1 cellular context compared by ENCODE assay signal in the genomic region with DNA sequence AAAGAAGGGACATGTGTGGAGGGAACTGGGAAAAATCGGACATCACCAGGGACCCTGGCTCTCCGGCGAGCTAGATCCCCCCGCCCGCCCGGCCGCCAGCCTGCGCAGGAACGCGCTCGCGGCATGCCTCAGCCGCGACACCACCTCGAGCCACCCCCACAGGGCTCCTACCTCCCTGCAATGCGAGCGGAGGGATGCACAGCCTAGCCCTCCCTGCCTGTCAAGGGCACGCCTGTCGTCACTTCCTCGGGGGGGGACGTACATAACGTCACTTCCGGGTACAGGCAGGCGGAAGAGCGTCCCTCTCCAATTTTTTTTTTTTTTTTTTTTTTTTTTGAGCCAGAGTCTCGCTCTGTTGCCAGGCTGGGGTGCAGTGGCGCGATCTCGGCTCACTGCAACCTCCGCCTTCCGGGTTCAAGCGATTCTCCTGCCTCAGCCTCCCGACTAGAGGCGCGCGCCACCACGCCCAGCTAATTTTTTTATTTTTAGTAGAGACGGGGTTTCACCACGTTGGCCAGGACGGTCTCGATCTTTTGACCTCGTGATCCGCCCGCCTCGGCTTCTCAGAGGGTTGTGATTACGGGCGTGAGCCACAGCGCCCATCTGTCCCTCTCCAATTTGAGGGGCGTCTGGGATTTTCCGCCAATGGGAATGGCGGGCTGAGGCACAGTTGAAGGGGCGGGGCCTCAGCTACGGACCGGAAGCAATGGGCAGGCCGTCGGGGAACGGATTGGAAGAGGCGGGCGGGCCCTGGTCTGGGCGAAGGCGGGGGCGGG.
TF ChIP-seq lines count a peak whose summit lies in the region.

A gene with protein sequence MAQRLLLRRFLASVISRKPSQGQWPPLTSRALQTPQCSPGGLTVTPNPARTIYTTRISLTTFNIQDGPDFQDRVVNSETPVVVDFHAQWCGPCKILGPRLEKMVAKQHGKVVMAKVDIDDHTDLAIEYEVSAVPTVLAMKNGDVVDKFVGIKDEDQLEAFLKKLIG (minus strand): TSS at position 248 of the 776 bp plus-strand sequence. CDS start 803 bp downstream, outside the sequence.

TF ChIP-seq in WTC11, 78 proteins besides CTCF, POLR2A, EP300 and RAD21 (continued from another document):
- TF ChIP-seq, protein P1, sequence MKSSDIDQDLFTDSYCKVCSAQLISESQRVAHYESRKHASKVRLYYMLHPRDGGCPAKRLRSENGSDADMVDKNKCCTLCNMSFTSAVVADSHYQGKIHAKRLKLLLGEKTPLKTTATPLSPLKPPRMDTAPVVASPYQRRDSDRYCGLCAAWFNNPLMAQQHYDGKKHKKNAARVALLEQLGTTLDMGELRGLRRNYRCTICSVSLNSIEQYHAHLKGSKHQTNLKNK (CRISPR knock-in tag; IDR thresholded peaks at IDR 0.05) = 0 out of 2 replicates have a peak, but pooled peaks have one; percentile 60
- TF ChIP-seq, protein P2, sequence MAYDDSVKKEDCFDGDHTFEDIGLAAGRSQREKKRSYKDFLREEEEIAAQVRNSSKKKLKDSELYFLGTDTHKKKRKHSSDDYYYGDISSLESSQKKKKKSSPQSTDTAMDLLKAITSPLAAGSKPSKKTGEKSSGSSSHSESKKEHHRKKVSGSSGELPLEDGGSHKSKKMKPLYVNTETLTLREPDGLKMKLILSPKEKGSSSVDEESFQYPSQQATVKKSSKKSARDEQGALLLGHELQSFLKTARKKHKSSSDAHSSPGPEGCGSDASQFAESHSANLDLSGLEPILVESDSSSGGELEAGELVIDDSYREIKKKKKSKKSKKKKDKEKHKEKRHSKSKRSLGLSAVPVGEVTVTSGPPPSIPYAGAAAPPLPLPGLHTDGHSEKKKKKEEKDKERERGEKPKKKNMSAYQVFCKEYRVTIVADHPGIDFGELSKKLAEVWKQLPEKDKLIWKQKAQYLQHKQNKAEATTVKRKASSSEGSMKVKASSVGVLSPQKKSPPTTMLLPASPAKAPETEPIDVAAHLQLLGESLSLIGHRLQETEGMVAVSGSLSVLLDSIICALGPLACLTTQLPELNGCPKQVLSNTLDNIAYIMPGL (CRISPR knock-in tag; IDR thresholded peaks at IDR 0.05) = 0 out of 2 replicates have a peak, but pooled peaks have one; percentile 40
- TF ChIP-seq GABPB1 (CRISPR knock-in tag; IDR thresholded peaks at IDR 0.05) = peak; percentile 83
- 0 out of 2 replicates have a peak, but pooled peaks have one; percentile 32 for TF ChIP-seq ESRRA (CRISPR knock-in tag; IDR thresholded peaks at IDR 0.05; ENCODE audit: borderline replicate concordance)
- TF ChIP-seq, protein P3, sequence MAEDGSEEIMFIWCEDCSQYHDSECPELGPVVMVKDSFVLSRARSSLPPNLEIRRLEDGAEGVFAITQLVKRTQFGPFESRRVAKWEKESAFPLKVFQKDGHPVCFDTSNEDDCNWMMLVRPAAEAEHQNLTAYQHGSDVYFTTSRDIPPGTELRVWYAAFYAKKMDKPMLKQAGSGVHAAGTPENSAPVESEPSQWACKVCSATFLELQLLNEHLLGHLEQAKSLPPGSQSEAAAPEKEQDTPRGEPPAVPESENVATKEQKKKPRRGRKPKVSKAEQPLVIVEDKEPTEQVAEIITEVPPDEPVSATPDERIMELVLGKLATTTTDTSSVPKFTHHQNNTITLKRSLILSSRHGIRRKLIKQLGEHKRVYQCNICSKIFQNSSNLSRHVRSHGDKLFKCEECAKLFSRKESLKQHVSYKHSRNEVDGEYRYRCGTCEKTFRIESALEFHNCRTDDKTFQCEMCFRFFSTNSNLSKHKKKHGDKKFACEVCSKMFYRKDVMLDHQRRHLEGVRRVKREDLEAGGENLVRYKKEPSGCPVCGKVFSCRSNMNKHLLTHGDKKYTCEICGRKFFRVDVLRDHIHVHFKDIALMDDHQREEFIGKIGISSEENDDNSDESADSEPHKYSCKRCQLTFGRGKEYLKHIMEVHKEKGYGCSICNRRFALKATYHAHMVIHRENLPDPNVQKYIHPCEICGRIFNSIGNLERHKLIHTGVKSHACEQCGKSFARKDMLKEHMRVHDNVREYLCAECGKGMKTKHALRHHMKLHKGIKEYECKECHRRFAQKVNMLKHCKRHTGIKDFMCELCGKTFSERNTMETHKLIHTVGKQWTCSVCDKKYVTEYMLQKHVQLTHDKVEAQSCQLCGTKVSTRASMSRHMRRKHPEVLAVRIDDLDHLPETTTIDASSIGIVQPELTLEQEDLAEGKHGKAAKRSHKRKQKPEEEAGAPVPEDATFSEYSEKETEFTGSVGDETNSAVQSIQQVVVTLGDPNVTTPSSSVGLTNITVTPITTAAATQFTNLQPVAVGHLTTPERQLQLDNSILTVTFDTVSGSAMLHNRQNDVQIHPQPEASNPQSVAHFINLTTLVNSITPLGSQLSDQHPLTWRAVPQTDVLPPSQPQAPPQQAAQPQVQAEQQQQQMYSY (CRISPR knock-in tag; IDR thresholded peaks at IDR 0.05) = no peak
- 0 out of 2 replicates have a peak, but pooled peaks have one; percentile 59 for TF ChIP-seq KAT7 (CRISPR knock-in tag; IDR thresholded peaks at IDR 0.05; ENCODE audit: borderline replicate concordance)
- TF ChIP-seq, protein P4, sequence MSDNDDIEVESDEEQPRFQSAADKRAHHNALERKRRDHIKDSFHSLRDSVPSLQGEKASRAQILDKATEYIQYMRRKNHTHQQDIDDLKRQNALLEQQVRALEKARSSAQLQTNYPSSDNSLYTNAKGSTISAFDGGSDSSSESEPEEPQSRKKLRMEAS (CRISPR knock-in tag; IDR thresholded peaks at IDR 0.05) = peak; percentile 40; the same call in 1 of the 2 replicates
- TF ChIP-seq, protein P5, sequence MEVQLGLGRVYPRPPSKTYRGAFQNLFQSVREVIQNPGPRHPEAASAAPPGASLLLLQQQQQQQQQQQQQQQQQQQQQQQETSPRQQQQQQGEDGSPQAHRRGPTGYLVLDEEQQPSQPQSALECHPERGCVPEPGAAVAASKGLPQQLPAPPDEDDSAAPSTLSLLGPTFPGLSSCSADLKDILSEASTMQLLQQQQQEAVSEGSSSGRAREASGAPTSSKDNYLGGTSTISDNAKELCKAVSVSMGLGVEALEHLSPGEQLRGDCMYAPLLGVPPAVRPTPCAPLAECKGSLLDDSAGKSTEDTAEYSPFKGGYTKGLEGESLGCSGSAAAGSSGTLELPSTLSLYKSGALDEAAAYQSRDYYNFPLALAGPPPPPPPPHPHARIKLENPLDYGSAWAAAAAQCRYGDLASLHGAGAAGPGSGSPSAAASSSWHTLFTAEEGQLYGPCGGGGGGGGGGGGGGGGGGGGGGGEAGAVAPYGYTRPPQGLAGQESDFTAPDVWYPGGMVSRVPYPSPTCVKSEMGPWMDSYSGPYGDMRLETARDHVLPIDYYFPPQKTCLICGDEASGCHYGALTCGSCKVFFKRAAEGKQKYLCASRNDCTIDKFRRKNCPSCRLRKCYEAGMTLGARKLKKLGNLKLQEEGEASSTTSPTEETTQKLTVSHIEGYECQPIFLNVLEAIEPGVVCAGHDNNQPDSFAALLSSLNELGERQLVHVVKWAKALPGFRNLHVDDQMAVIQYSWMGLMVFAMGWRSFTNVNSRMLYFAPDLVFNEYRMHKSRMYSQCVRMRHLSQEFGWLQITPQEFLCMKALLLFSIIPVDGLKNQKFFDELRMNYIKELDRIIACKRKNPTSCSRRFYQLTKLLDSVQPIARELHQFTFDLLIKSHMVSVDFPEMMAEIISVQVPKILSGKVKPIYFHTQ (CRISPR knock-in tag; IDR thresholded peaks at IDR 0.05) = peak; percentile 34; the same call in 1 of the 2 replicates
- 0 out of 2 replicates have a peak, but pooled peaks have one; percentile 9 for TF ChIP-seq ZBTB21 (CRISPR knock-in tag; IDR thresholded peaks at IDR 0.05; ENCODE audit: borderline replicate concordance)
- 0 out of 2 replicates have a peak, but pooled peaks have one; percentile 28 for TF ChIP-seq TEAD4 (CRISPR knock-in tag; IDR thresholded peaks at IDR 0.05)
- TF ChIP-seq, protein P6, sequence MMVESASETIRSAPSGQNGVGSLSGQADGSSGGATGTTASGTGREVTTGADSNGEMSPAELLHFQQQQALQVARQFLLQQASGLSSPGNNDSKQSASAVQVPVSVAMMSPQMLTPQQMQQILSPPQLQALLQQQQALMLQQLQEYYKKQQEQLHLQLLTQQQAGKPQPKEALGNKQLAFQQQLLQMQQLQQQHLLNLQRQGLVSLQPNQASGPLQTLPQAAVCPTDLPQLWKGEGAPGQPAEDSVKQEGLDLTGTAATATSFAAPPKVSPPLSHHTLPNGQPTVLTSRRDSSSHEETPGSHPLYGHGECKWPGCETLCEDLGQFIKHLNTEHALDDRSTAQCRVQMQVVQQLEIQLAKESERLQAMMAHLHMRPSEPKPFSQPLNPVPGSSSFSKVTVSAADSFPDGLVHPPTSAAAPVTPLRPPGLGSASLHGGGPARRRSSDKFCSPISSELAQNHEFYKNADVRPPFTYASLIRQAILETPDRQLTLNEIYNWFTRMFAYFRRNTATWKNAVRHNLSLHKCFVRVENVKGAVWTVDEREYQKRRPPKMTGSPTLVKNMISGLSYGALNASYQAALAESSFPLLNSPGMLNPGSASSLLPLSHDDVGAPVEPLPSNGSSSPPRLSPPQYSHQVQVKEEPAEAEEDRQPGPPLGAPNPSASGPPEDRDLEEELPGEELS (CRISPR knock-in tag; IDR thresholded peaks at IDR 0.05) = 0 out of 2 replicates have a peak, but pooled peaks have one; percentile 45
- 0 out of 2 replicates have a peak, but pooled peaks have one; percentile 54 for TF ChIP-seq TEAD1 (CRISPR knock-in tag; IDR thresholded peaks at IDR 0.05)
TF ChIP-seq in WTC11: peak in this region for 21.
